In genomic region chr15:30985081-30985531, GRCh38 we compare ENCODE assay signal across 10 cellular contexts. TPM values are rescaled to one million over a fixed set of nuclear protein-coding genes. Genes with fewer than 3 reads are reported as not detected.
A peak's percentile ranks its signal among the peaks of the same experiment; 100 is the strongest.
DNase-seq lines count a peak whose midpoint lies in the region; ATAC-seq and TF ChIP-seq lines count a peak whose summit lies in the region.
"Had no signal": no experiment of that assay in that cellular context is flagged by ENCODE, and none has a peak within 500 bp of the region (broad histone marks: within the 10 kb centered on the region; RNA-seq: fewer than 3 reads in every experiment).

No MANE protein-coding gene starts in this region.

- no peak for TF ChIP-seq POLR2A in upper lobe of left lung (IDR thresholded peaks at IDR 0.05)

- ATAC-seq in Right ventricle myocardium inferior = peak; percentile 69
- ATAC-seq in lower lobe of right lung = peak; percentile 50 to 62
- ATAC-seq in upper lobe of left lung (ENCODE audit: low FRiP score in 2 of 2) = peak; percentile 37 to 51
- no peak for ATAC-seq in HG03159 (IDR thresholded peaks at IDR 0.05; ENCODE audit: unreplicated experiment)
- ATAC-seq in HG02798 (IDR thresholded peaks at IDR 0.05; ENCODE audit: poor library complexity, unreplicated experiment) = no peak
- ATAC-seq: Panc1 had no signal

- H3K36me3 ChIP-seq in lower lobe of right lung (peaks cover 37% of the 10 kb centered on the region), upper lobe of left lung (peaks cover 2 to 35% (median 10%) of the 10 kb centered on the region in 4 donors)

- peak overlapping the region; percentile 37 for H3K27ac ChIP-seq in lower lobe of right lung
- peak overlapping the region in 3 of 4 donors; percentile 19 to 67 (median 67) for H3K27ac ChIP-seq in upper lobe of left lung

- no peak for TF ChIP-seq EP300 in upper lobe of left lung (IDR thresholded peaks at IDR 0.05)

- TF ChIP-seq CTCF in cardiac fibroblast (IDR thresholded peaks at IDR 0.05; ENCODE audit: low read depth, low read length) (no peak), lower lobe of right lung (IDR thresholded peaks at IDR 0.05) (no peak), upper lobe of left lung (IDR thresholded peaks at IDR 0.05) (no peak)

- H3K27me3 ChIP-seq in lower lobe of right lung (ENCODE audit: low read depth) (no peaks in the 10 kb centered on the region), upper lobe of left lung (no peaks in the 10 kb centered on the region)

- 15 to 30% methylated on average over 2 to 3 of the region's 3 CpGs for WGBS in upper lobe of left lung, 2 donors

- no peak overlapping the region for H3K4me3 ChIP-seq in cardiac fibroblast (replicated peaks in 1 of 2; ENCODE audit: low read depth in 2 of 2, low read length in 2 of 2)
- H3K4me3 ChIP-seq in lower lobe of right lung = peak overlapping the region; percentile 10
- peak overlapping the region in 1 of 4 donors; percentile 3 for H3K4me3 ChIP-seq in upper lobe of left lung

- H3K9me3 ChIP-seq in lower lobe of right lung (no peaks in the 10 kb centered on the region), upper lobe of left lung (no peaks in the 10 kb centered on the region)

- DNase-seq in Right ventricle myocardium inferior (ENCODE audit: missing footprints) (peak; percentile 67), cardiac septum (ENCODE audit: low spot score) (no peak), cardiac fibroblast (ENCODE audit: low read depth in 2 of 2) (peak; percentile 48 to 65), lower lobe of right lung (no peak), upper lobe of left lung (no peak), HPDE6-E6E7 (ENCODE audit: extremely low spot score) (no peak)
- DNase-seq: activated CD8-positive, alpha-beta memory T cell treated with anti-CD3 and anti-CD28 coated beads, Interleukin-2, amount 50 U/mL, for 4 hours had no signal

- H3K4me1 ChIP-seq in lower lobe of right lung (peaks cover 69% of the 10 kb centered on the region), upper lobe of left lung (peaks cover 47 to 62% (median 58%) of the 10 kb centered on the region in 4 donors)

- intact Hi-C loops in Right ventricle myocardium inferior (cut with DNase I) = no loop called here
- intact Hi-C loops in cardiac septum (cut with DNase I) = loop anchor here (10.0 kb wide), 1 partner anchor 500 kb away; no protein-coding TSS in a partner anchor
- intact Hi-C loops in lower lobe of right lung (cut with DNase I) = no loop called here

RNA-seq across cellular contexts. Expression of gene MTMR10, which starts 6.3 kb away (rescaled TPM):
- total RNA-seq in Right ventricle myocardium inferior (31.4 TPM), cardiac septum (27.5 TPM), lower lobe of right lung (42.4 TPM), upper lobe of left lung (10 to 100 TPM; 28.6 to 48.7 (median 36.8) TPM)

Comparison
In these comparisons a context has a peak if more than half of its experiments do, and no peak if none do; other contexts are left out.
1. DNase-seq: peak in Right ventricle myocardium inferior (single experiment) and cardiac fibroblast (2 of 2); none in cardiac septum (single experiment), lower lobe of right lung (single experiment), upper lobe of left lung (0 of 2) and HPDE6-E6E7 (single experiment).
2. ATAC-seq: peak in Right ventricle myocardium inferior (single experiment), lower lobe of right lung (2 of 2) and upper lobe of left lung (2 of 2); none in HG03159 (single experiment) and HG02798 (single experiment).